ENCODE assay signal across 8 cellular contexts in the genomic region with DNA sequence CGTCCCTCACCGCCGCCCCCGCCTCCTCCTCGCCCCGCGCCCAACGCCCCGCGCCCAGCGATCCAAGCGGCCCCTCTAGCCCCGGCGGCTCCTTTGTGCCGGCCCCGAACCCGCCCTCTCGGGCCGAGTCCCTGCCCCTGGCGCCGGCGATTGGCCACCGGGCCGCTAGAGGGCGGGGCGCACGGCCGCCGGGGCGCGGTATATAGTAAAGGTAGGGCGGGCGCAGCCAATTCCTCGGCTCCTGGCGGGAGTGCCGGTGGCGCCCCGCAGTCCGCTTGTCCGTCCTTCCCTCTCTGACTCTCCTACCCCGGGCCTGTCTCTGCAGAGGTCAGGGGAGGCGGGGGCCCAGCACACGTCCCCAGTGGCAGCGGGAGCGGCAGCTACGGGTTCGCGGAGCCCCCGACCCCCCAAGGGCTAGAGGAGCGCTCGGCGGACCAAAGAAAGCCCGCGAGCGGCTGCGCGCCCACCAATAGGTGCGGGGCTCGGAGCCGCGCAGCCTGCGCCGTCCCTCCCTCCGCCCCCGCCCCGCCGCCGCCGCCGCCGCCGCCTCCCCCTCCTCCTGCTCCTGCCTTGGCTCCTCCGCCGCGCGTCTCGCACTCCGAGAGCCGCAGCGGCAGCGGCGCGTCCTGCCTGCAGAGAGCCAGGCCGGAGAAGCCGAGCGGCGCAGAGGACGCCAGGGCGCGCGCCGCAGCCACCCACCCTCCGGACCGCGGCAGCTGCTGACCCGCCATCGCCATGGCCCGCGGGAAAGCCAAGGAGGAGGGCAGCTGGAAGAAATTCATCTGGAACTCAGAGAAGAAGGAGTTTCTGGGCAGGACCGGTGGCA. TPM values are rescaled to one million over a fixed set of nuclear protein-coding genes. Genes with fewer than 3 reads are reported as not detected.
DNase-seq lines count a peak whose midpoint lies in the region; ATAC-seq and TF ChIP-seq lines count a peak whose summit lies in the region.

Gene ATP1B1 (plus strand): TSS at position 596 of the 826 bp plus-strand sequence. CDS start 140 bp downstream, at position 736.

- H3K4me3 ChIP-seq in PC-3 (ENCODE audit: low read length): peak within 1 kb of the TSS; percentile 93
- peak within 1 kb of the TSS; percentile 80 to 81 for H3K4me3 ChIP-seq in muscle layer of duodenum (ENCODE audit: low read depth in 1 of 2, low read length in 2 of 2)

- H3K4me1 ChIP-seq in PC-3 (ENCODE audit: insufficient read depth, low read length) (peaks cover 52% of the 10 kb centered on the region), muscle layer of duodenum (ENCODE audit: control insufficient read depth in 1 of 2, insufficient read depth in 2 of 2, low read length in 2 of 2) (peaks cover 0 to 35% of the 10 kb centered on the region in 2 donors)

- intact Hi-C loops in PC-3 (cut with micrococcal nuclease): loop anchor here (2.0 to 10.0 kb wide), 8 partner anchors 56 to 762 kb away; partner anchors contain the start of genes BLZF1 and NME7

- H3K9me3 ChIP-seq in PC-3 (ENCODE audit: low read length): no peaks in the 10 kb centered on the region
- no peaks in the 10 kb centered on the region for H3K9me3 ChIP-seq in muscle layer of duodenum (ENCODE audit: control insufficient read depth in 1 of 2, low read length in 2 of 2)

- H3K4me2 ChIP-seq in PC-3 (ENCODE audit: low read length): peak within 1 kb of the TSS; percentile 92

- no peaks in the 10 kb centered on the region for H3F3A ChIP-seq in PC-3 (ENCODE audit: low read length, unreplicated experiment)

- CTCF ChIA-PET in PC-3 (lab: Charles Lee): interaction anchor here (0.8 kb wide), 1 partner anchor 242 kb away, joined by 3 read pairs; no protein-coding TSS in a partner anchor

- peak; percentile 8; the same call in 1 of the 2 replicates for TF ChIP-seq EP300 in Ishikawa (IDR thresholded peaks at IDR 0.05; ENCODE audit: borderline replicate concordance)

- peak within 1 kb of the TSS; percentile 64 for H3K27ac ChIP-seq in PC-3 (ENCODE audit: low read length)
- peak within 1 kb of the TSS; percentile 94 for H3K27ac ChIP-seq in muscle layer of duodenum (ENCODE audit: low read length)

- H3K4me1 Mint-ChIP-seq in activated T-cell treated with anti-CD3 and anti-CD28 coated beads, Interleukin-2, amount 50 U/mL, for 4 hours (ENCODE audit: low read depth): peaks cover 40% of the 10 kb centered on the region

- DNase-seq in DMS53 treated with DMSO at 0.1 percent for 48 hours (lab: John Stamatoyannopoulos, UW; ENCODE audit: unreplicated experiment): peak; percentile 85
- peak; percentile 96 for DNase-seq in PC-3
- DNase-seq in activated T-cell treated with anti-CD3 and anti-CD28 coated beads, Interleukin-2, amount 50 U/mL, for 4 hours: peak; percentile 69
- peak; percentile 48 to 75 for DNase-seq in stimulated activated CD8-positive, alpha-beta memory T cell treated with anti-CD3 and anti-CD28 coated beads, Interleukin-7, amount 100 ng/mL, for 4 hours (ENCODE audit: low read depth in 2 of 2)

- BruUV-seq in PC-3 (replicated peaks; lab: Mats Ljungman, UMichigan): no TSS peak

- POLR2A ChIA-PET in PC-3 (lab: Charles Lee; ENCODE audit: unreplicated experiment): interaction anchor here (0.6 kb wide), 1 partner anchor 712 kb away, joined by 3 read pairs; no protein-coding TSS in a partner anchor

- H3K27me3 Mint-ChIP-seq in activated T-cell treated with anti-CD3 and anti-CD28 coated beads, Interleukin-2, amount 50 U/mL, for 4 hours (ENCODE audit: low read depth): peaks cover 13% of the 10 kb centered on the region

- no peak for TF ChIP-seq RAD21 in Ishikawa (IDR thresholded peaks at IDR 0.05; ENCODE audit: low read depth)

- H3K4me3 Mint-ChIP-seq in activated T-cell treated with anti-CD3 and anti-CD28 coated beads, Interleukin-2, amount 50 U/mL, for 4 hours: peak within 1 kb of the TSS; percentile 84

- TF ChIP-seq CTCF in PC-3 (conservative IDR thresholded peaks at IDR 0.05; ENCODE audit: low read depth, low read length): 0 out of 2 replicates have a peak, but pooled peaks have one; percentile 7

- ATAC-seq in GM21576 (IDR thresholded peaks at IDR 0.05; ENCODE audit: unreplicated experiment) (peak; percentile 87), PC-3 (peak; percentile 76), esophagus mucosa (peak; percentile 91)
- ATAC-seq in activated T-cell treated with anti-CD3 and anti-CD28 coated beads, Interleukin-2, amount 50 U/mL, for 4 hours: peak; percentile 95

- peak within 1 kb of the TSS; percentile 59 for H2AFZ ChIP-seq in PC-3 (ENCODE audit: low read length)

- no peaks in the 10 kb centered on the region for H3K9me2 ChIP-seq in PC-3 (replicated peaks; ENCODE audit: low read length)

- H3K36me3 ChIP-seq in PC-3 (ENCODE audit: low read depth, low read length): peaks cover 3% of the 10 kb centered on the region; the same call in 1 of the 2 replicates
- peaks cover 0 to under 1% of the 10 kb centered on the region in 2 donors for H3K36me3 ChIP-seq in muscle layer of duodenum (ENCODE audit: control insufficient read depth in 1 of 2, insufficient read depth in 2 of 2, low read length in 2 of 2)

- peaks cover 48% of the 10 kb centered on the region for H3K79me2 ChIP-seq in PC-3 (ENCODE audit: low read length)

- H3K27me3 ChIP-seq in PC-3 (ENCODE audit: low read length): no peaks in the 10 kb centered on the region
- H3K27me3 ChIP-seq in muscle layer of duodenum (ENCODE audit: low read depth, low read length): no peaks in the 10 kb centered on the region

- no peaks in the 10 kb centered on the region for H3K9me3 Mint-ChIP-seq in activated T-cell treated with anti-CD3 and anti-CD28 coated beads, Interleukin-2, amount 50 U/mL, for 4 hours

- H3K36me3 Mint-ChIP-seq in activated T-cell treated with anti-CD3 and anti-CD28 coated beads, Interleukin-2, amount 50 U/mL, for 4 hours (ENCODE audit: insufficient read depth): no peaks in the 10 kb centered on the region

- H3K9ac ChIP-seq in PC-3 (ENCODE audit: low read length): peak within 1 kb of the TSS; percentile 77

- H4K20me1 ChIP-seq in PC-3 (ENCODE audit: low read length): peaks cover 22% of the 10 kb centered on the region

TF ChIP-seq in Ishikawa, 13 proteins besides CTCF, POLR2A, EP300 and RAD21:
- TF ChIP-seq TAF1 (IDR thresholded peaks at IDR 0.05; ENCODE audit: low read depth): peak; percentile 68; the same call in 1 of the 2 replicates
- TF ChIP-seq, protein P1, sequence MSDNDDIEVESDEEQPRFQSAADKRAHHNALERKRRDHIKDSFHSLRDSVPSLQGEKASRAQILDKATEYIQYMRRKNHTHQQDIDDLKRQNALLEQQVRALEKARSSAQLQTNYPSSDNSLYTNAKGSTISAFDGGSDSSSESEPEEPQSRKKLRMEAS (IDR thresholded peaks at IDR 0.05): no peak
- no peak for TF ChIP-seq NFIC (IDR thresholded peaks at IDR 0.05)
TF ChIP-seq in Ishikawa: peak in this region for 1.

RNA-seq across cellular contexts. Expression of gene ATP1B1, which starts in this region (rescaled TPM):
- total RNA-seq in PC-3 (2014; rRNA removed) (68.7 and 76.6 TPM in 2 replicates), esophagus mucosa (125 TPM)
- total RNA-seq in activated T-cell treated with anti-CD3 and anti-CD28 coated beads, Interleukin-2, amount 50 U/mL, for 4 hours: 10 to 100 TPM in 1 of 3 donors, 1 to 10 TPM in 2; 5.8 to 10.8 (median 6.2) TPM

Comparison
In these comparisons a context has a peak if more than half of its experiments do, and no peak if none do; other contexts are left out.
1. Peak in every context shown above with its lines: DNase-seq, ATAC-seq, H3K4me3 ChIP-seq and H3K27ac ChIP-seq.